ENCODE assay signal across 20 cellular contexts in the genomic region with DNA sequence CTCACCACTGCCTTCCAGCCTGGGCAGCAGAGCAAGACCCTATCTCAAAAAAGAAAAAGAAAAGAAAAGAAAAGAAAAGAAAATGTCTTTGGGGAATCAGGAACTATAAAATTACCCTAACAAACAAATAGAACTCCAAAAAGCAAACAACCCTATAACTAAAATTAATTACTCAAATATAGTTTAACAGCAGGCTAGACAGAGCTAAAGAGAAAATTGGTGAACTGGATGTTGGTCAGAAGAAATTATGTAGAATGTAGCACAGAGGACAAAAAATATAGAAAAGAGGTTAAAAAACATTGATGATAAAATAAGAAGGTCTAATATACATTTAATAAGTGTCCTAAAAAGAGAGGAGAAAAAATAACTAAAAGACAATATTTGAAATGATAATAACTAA. TPM values are rescaled to one million over a fixed set of nuclear protein-coding genes. Genes with fewer than 3 reads are reported as not detected.
DNase-seq lines count a peak whose midpoint lies in the region; ATAC-seq, FAIRE-seq and TF ChIP-seq lines count a peak whose summit lies in the region.
"Had no signal": no experiment of that assay in that cellular context is flagged by ENCODE, and none has a peak within 500 bp of the region (broad histone marks: within the 10 kb centered on the region; RNA-seq: fewer than 3 reads in every experiment).

No MANE protein-coding gene starts in this region.

- no peak for ATAC-seq in WTC11
- ATAC-seq in stimulated activated memory B cell treated with anti-CD40 and anti-IgM and Interleukin-4, amounts not matched to agents 10 μg/mL and 1 μg/mL and 100 μg/mL, for 72 hours: no peak
- no peak for ATAC-seq in HG03159 (IDR thresholded peaks at IDR 0.05; ENCODE audit: unreplicated experiment)
- ATAC-seq: CD8-positive, alpha-beta T cell; GM23338 had no signal

- no peaks in the 10 kb centered on the region for H3K4me1 Mint-ChIP-seq in activated naive CD4-positive, alpha-beta T cell treated with anti-CD3 and anti-CD28 coated beads, Interleukin-2, amount 50 U/mL, for 24 hours
- H3K4me1 Mint-ChIP-seq in WTC11: peaks cover 28% of the 10 kb centered on the region
- no peaks in the 10 kb centered on the region for H3K4me1 Mint-ChIP-seq in stimulated activated memory B cell treated with anti-CD40 and anti-IgM and Interleukin-4, amounts not matched to agents 10 μg/mL and 1 μg/mL and 100 μg/mL, for 72 hours
- H3K4me1 Mint-ChIP-seq: CD4-positive, CD25-positive, alpha-beta regulatory T cell had no signal

- H3K36me3 ChIP-seq in HEK293 (ENCODE audit: control insufficient read depth in 2 of 2, insufficient read depth in 1 of 2, low read length in 2 of 2) (no peaks in the 10 kb centered on the region), H1 (ENCODE audit: control insufficient read depth in 2 of 4, insufficient read depth in 4 of 4, low read length in 3 of 4) (no peaks in the 10 kb centered on the region)
- H3K36me3 ChIP-seq: HAP-1 had no signal

- H2BK12ac ChIP-seq in H1 (ENCODE audit: low read depth, low read length): no peak overlapping the region

- CTCF ChIA-PET in HEK293 (lab: Yijun Ruan, JAX): interaction anchor here (0.5 to 5.8 kb wide), 10 partner anchors 22 to 728 kb away, joined by 3 to 74 read pairs (median 4); no protein-coding TSS in a partner anchor
- CTCF ChIA-PET in WTC11 (lab: Charles Lee): no interaction called here
- CTCF ChIA-PET in H1 (lab: Charles Lee; ENCODE audit: partially characterized antibody): interaction anchor here (1.0 to 6.0 kb wide), 8 partner anchors 19 to 191 kb away, joined by 3 to 65 read pairs (median 6); a partner anchor contains a TSS

- H3K79me2 ChIP-seq in H1 (ENCODE audit: control insufficient read depth in 1 of 2, insufficient read depth in 2 of 2, low read length in 2 of 2): no peaks in the 10 kb centered on the region

- no peak for TF ChIP-seq POLR2A in H1 (IDR thresholded peaks at IDR 0.05; ENCODE audit: control extremely low read depth in 1 of 2, low read depth in 2 of 2, low read length in 2 of 2)

- H2BK20ac ChIP-seq in H1 (ENCODE audit: low read length): no peak overlapping the region

- no peak overlapping the region for H3K14ac ChIP-seq in H1 (ENCODE audit: insufficient read length)

- TF ChIP-seq CTCF in HEK293 (tag by site-specific recombination; IDR thresholded peaks at IDR 0.05) (no peak), WTC11 (IDR thresholded peaks at IDR 0.05) (no peak), H1 (IDR thresholded peaks at IDR 0.05; ENCODE audit: control extremely low read depth in 1 of 3, insufficient read depth in 1 of 3, low read depth in 1 of 3, low read length in 3 of 3) (no peak)

- TF ChIP-seq EP300 in H1 (IDR thresholded peaks at IDR 0.05; ENCODE audit: borderline replicate concordance in 1 of 2, low read depth in 2 of 2, low read length in 2 of 2): no peak

- peaks cover 5% of the 10 kb centered on the region for H3K9me3 Mint-ChIP-seq in activated naive CD4-positive, alpha-beta T cell treated with anti-CD3 and anti-CD28 coated beads, Interleukin-2, amount 50 U/mL, for 24 hours
- H3K9me3 Mint-ChIP-seq in WTC11: peaks cover 37% of the 10 kb centered on the region
- H3K9me3 Mint-ChIP-seq in stimulated activated memory B cell treated with anti-CD40 and anti-IgM and Interleukin-4, amounts not matched to agents 10 μg/mL and 1 μg/mL and 100 μg/mL, for 72 hours: peaks cover 19% of the 10 kb centered on the region

- H2BK15ac ChIP-seq in H1 (ENCODE audit: low read length): no peak overlapping the region

- no peak for TF ChIP-seq RAD21 in H1 (IDR thresholded peaks at IDR 0.05 in 1 of 2, conservative IDR thresholded peaks at IDR 0.05 in 1 of 2; ENCODE audit: low read depth in 2 of 2, low read length in 2 of 2)

- DNase-seq in activated naive CD4-positive, alpha-beta T cell treated with Interleukin-2 at 50 U/mL for 16 hours: no peak
- DNase-seq in WTC11 (ENCODE audit: low spot score) (no peak), H1 (ENCODE audit: low read depth in 1 of 2, low spot score in 2 of 2) (no peak), DMS79 treated with DMSO at 0.1 percent for 48 hours (lab: John Stamatoyannopoulos, UW) (no peak)
- DNase-seq: 8988T; C1 segment of cervical spinal cord; Caco-2; CD4-positive, CD25-positive, alpha-beta regulatory T cell; CD8-positive, alpha-beta T cell; DMS79; GF-D8 had no signal

- no peak overlapping the region for H2BK5ac ChIP-seq in H1 (ENCODE audit: low read depth, low read length)

- H4K91ac ChIP-seq in H1 (replicated peaks; ENCODE audit: insufficient read length, low read length): no peak overlapping the region

- no peak overlapping the region for H4K8ac ChIP-seq in H1 (ENCODE audit: extremely low read depth, insufficient read depth, low read length)

- H3K79me1 ChIP-seq in H1 (ENCODE audit: low read depth, low read length): no peaks in the 10 kb centered on the region

- H3K27me3 ChIP-seq in H1 (replicated peaks in 1 of 4; ENCODE audit: control insufficient read depth in 3 of 4, extremely low read depth in 1 of 4, insufficient read depth in 3 of 4, low read length in 3 of 4): no peaks in the 10 kb centered on the region

- H3K9me3 ChIP-seq in HEK293 (ENCODE audit: control insufficient read depth, insufficient read depth, low read depth, low read length) (no peaks in the 10 kb centered on the region), H1 (ENCODE audit: insufficient read depth in 2 of 2, low read depth in 1 of 2, low read length in 1 of 2) (0 out of 4 replicates have a peak, but pooled peaks cover 0 to 3% of the 10 kb centered on the region in 2 experiments)
- H3K9me3 ChIP-seq: HAP-1 had no signal

- POLR2A ChIA-PET in HEK293 (lab: Yijun Ruan, JAX): interaction anchor here (0.6 kb wide), 1 partner anchor 174 kb away, joined by 4 read pairs; no protein-coding TSS in a partner anchor
- POLR2A ChIA-PET in WTC11 (lab: Charles Lee): interaction anchor here (0.6 kb wide), 1 partner anchor 27 kb away, joined by 3 read pairs; no protein-coding TSS in a partner anchor
- POLR2A ChIA-PET in H1 (lab: Charles Lee; ENCODE audit: partially characterized antibody): interaction anchor here (1.1 kb wide), 1 partner anchor 27 kb away, joined by 3 read pairs; a partner anchor contains a TSS

- no peak overlapping the region for H4K5ac ChIP-seq in H1 (ENCODE audit: insufficient read length, low read depth, low read length)

- H3K23me2 ChIP-seq in H1 (ENCODE audit: low read depth, low read length): no peaks in the 10 kb centered on the region

- no peak overlapping the region for H3K18ac ChIP-seq in H1 (ENCODE audit: extremely low read depth, low read length)

- H2BK120ac ChIP-seq in H1 (replicated peaks; ENCODE audit: low read depth, low read length): no peak overlapping the region

- H3K36me3 Mint-ChIP-seq in activated naive CD4-positive, alpha-beta T cell treated with anti-CD3 and anti-CD28 coated beads, Interleukin-2, amount 50 U/mL, for 24 hours: peaks cover 2% of the 10 kb centered on the region
- peaks cover 21% of the 10 kb centered on the region for H3K36me3 Mint-ChIP-seq in WTC11
- H3K36me3 Mint-ChIP-seq in stimulated activated memory B cell treated with anti-CD40 and anti-IgM and Interleukin-4, amounts not matched to agents 10 μg/mL and 1 μg/mL and 100 μg/mL, for 72 hours: no peaks in the 10 kb centered on the region
- H3K36me3 Mint-ChIP-seq: CD4-positive, CD25-positive, alpha-beta regulatory T cell; CD8-positive, alpha-beta T cell had no signal

- H3K56ac ChIP-seq in H1 (replicated peaks; ENCODE audit: insufficient read length, low read depth, low read length): no peak overlapping the region

- H3K27ac Mint-ChIP-seq in activated naive CD4-positive, alpha-beta T cell treated with anti-CD3 and anti-CD28 coated beads, Interleukin-2, amount 50 U/mL, for 24 hours: peak overlapping the region; percentile 20
- no peak overlapping the region for H3K27ac Mint-ChIP-seq in WTC11
- H3K27ac Mint-ChIP-seq in stimulated activated memory B cell treated with anti-CD40 and anti-IgM and Interleukin-4, amounts not matched to agents 10 μg/mL and 1 μg/mL and 100 μg/mL, for 72 hours: no peak overlapping the region
- H3K27ac Mint-ChIP-seq: CD4-positive, CD25-positive, alpha-beta regulatory T cell; CD8-positive, alpha-beta T cell; GM23338 had no signal

- H3K4me1 ChIP-seq in HEK293 (ENCODE audit: control insufficient read depth, insufficient read depth, low read length): no peaks in the 10 kb centered on the region
- peaks cover 3 to 14% (median 7%) of the 10 kb centered on the region in 4 experiments; a peak in 5 of 7 replicates for H3K4me1 ChIP-seq in H1 (replicated peaks in 1 of 4; ENCODE audit: control insufficient read depth in 3 of 4, insufficient read depth in 4 of 4, low read length in 3 of 4)

- no peaks in the 10 kb centered on the region for H4K20me1 ChIP-seq in H1 (replicated peaks in 1 of 2; ENCODE audit: control insufficient read depth in 1 of 2, insufficient read depth in 2 of 2, low read length in 2 of 2)

- H3K27ac ChIP-seq in HEK293 (ENCODE audit: extremely low read depth, low read depth, low read length): no peak overlapping the region
- H3K27ac ChIP-seq in H1 (ENCODE audit: low read depth, low read length): no peak overlapping the region

- no peak overlapping the region for H3K4ac ChIP-seq in H1 (replicated peaks; ENCODE audit: insufficient read length, low read depth, low read length)

- no peak overlapping the region for H3K4me2 ChIP-seq in H1 (ENCODE audit: insufficient read depth in 1 of 2, low read depth in 2 of 2, low read length in 2 of 2)
- H3K4me2 ChIP-seq: GM23338 had no signal

- peaks cover 2% of the 10 kb centered on the region for H3K27me3 Mint-ChIP-seq in activated naive CD4-positive, alpha-beta T cell treated with anti-CD3 and anti-CD28 coated beads, Interleukin-2, amount 50 U/mL, for 24 hours
- H3K27me3 Mint-ChIP-seq in WTC11 (ENCODE audit: low read depth): no peaks in the 10 kb centered on the region; the same call in 1 of the 2 replicates
- peaks cover 25% of the 10 kb centered on the region for H3K27me3 Mint-ChIP-seq in stimulated activated memory B cell treated with anti-CD40 and anti-IgM and Interleukin-4, amounts not matched to agents 10 μg/mL and 1 μg/mL and 100 μg/mL, for 72 hours

- H3K4me3 ChIP-seq in HEK293 (ENCODE audit: low read depth, low read length): no peak overlapping the region
- H3K4me3 ChIP-seq in H1 (ENCODE audit: extremely low read depth in 1 of 4, insufficient read depth in 2 of 4, low read depth in 3 of 4, low read length in 4 of 4): no peak overlapping the region
- H3K4me3 ChIP-seq: GM23338, HAP-1 had no signal

- no peak overlapping the region for H2AK5ac ChIP-seq in H1 (ENCODE audit: low read depth, low read length)

- FAIRE-seq in H1 (lab: Jason Lieb, UNC): no peak
- FAIRE-seq: GM12891, GM18507, H54 had no signal

- H3K9ac ChIP-seq in H1 (replicated peaks in 1 of 4; ENCODE audit: extremely low read depth in 1 of 4, low read depth in 3 of 4, low read length in 3 of 4): no peak overlapping the region

- H3K23ac ChIP-seq in H1 (ENCODE audit: insufficient read length): no peak overlapping the region

- H2AFZ ChIP-seq in H1 (ENCODE audit: low read length): no peak overlapping the region
- H2AFZ ChIP-seq: GM23338 had no signal

- H3K4me3 Mint-ChIP-seq in activated naive CD4-positive, alpha-beta T cell treated with anti-CD3 and anti-CD28 coated beads, Interleukin-2, amount 50 U/mL, for 24 hours: no peak overlapping the region
- no peak overlapping the region for H3K4me3 Mint-ChIP-seq in WTC11
- no peak overlapping the region for H3K4me3 Mint-ChIP-seq in stimulated activated memory B cell treated with anti-CD40 and anti-IgM and Interleukin-4, amounts not matched to agents 10 μg/mL and 1 μg/mL and 100 μg/mL, for 72 hours
- H3K4me3 Mint-ChIP-seq: CD4-positive, CD25-positive, alpha-beta regulatory T cell; CD8-positive, alpha-beta T cell; GM23338 had no signal

RNA-seq across cellular contexts. Expression of a gene that starts 27.8 kb away (rescaled TPM):
- 126 to 133 TPM (median 133 TPM) in 3 replicates for total RNA-seq in WTC11 (2021)
- total RNA-seq in H1 (2021; fragmentation: NEBNext Ultra II Directional; extraction: Animal tissue kit (Norgen Biotek cat#: 25700)): 135 and 138 TPM in 2 replicates
- polyA plus RNA-seq in H1 (2011; rRNA removed): 17.6 and 19.7 TPM in 2 replicates
- 34.7 TPM for polyA plus RNA-seq in H1 (2011; cell fraction: cytosol; rRNA removed)
- polyA plus RNA-seq in H1 (2011; cell fraction: nucleus; rRNA removed): 91.3 TPM
- 42.6 to 53.5 TPM (median 51.2 TPM) in 4 replicates for polyA plus RNA-seq in H1 (2012, experiment 1 of 2)
- 2.1 TPM for polyA plus RNA-seq in H1 (2012, experiment 2 of 2)
- 61.9 TPM for polyA plus RNA-seq in H1 (2013, experiment 1 of 2)
- polyA plus RNA-seq in H1 (2013, experiment 2 of 2): 56.0 TPM
- polyA minus RNA-seq in H1 (2011; rRNA and poly(A)+ RNA removed): 69.2 and 84.2 TPM in 2 replicates
- 47.3 TPM for polyA minus RNA-seq in H1 (2011; cell fraction: cytosol; rRNA and poly(A)+ RNA removed)
- polyA minus RNA-seq in H1 (2011; cell fraction: nucleus; rRNA and poly(A)+ RNA removed): 203 TPM
